Comparison of ENCODE assay signal across 8 cellular contexts in genomic region chr5:41924872-41925554, GRCh38. TPM values are rescaled to one million over a fixed set of nuclear protein-coding genes. Genes with fewer than 3 reads are reported as not detected.
DNase-seq lines count a peak whose midpoint lies in the region; ATAC-seq and TF ChIP-seq lines count a peak whose summit lies in the region.

A gene with protein sequence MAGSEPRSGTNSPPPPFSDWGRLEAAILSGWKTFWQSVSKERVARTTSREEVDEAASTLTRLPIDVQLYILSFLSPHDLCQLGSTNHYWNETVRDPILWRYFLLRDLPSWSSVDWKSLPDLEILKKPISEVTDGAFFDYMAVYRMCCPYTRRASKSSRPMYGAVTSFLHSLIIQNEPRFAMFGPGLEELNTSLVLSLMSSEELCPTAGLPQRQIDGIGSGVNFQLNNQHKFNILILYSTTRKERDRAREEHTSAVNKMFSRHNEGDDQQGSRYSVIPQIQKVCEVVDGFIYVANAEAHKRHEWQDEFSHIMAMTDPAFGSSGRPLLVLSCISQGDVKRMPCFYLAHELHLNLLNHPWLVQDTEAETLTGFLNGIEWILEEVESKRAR (plus strand): TSS chr5:41925281. CDS start chr5:41925310, 29 bp downstream.

- H3K4me2 ChIP-seq in GM23338: peak within 1 kb of the TSS; percentile 84

- peak; percentile 94 for ATAC-seq in GM23338

- TF ChIP-seq POLR2A in stomach (IDR thresholded peaks at IDR 0.05): peak in 1 of 4 donors; percentile 21

- H3K27ac Mint-ChIP-seq in GM23338 (no peak within 1 kb of the TSS), nephron progenitor cell (no peak within 1 kb of the TSS)
- H3K27ac Mint-ChIP-seq in activated T-helper 2 cell treated with anti-CD3 and anti-CD28 coated beads, Interferon-gamma antibody, Interleukin-2, Interleukin-4, amounts not matched to agents 10 μg/mL and 5 μg/mL and 100 μg/mL, durations not matched to agents 14 hours and 24 hours and 36 hours: peak within 1 kb of the TSS; percentile 98

- POLR2A ChIA-PET in RWPE1 (lab: Yijun Ruan, JAX; ENCODE audit: low non-redundant PET): interaction anchor here (2.4 kb wide), 1 partner anchor 21 kb away, joined by 7 read pairs; the partner anchor contains the start of gene RIMOC1

- intact Hi-C loops in activated T-helper 2 cell treated with anti-CD3 and anti-CD28 coated beads, Interferon-gamma antibody, Interleukin-2, Interleukin-4, amounts not matched to agents 10 μg/mL and 5 μg/mL and 100 μg/mL, durations not matched to agents 14 hours and 24 hours and 36 hours (cut with micrococcal nuclease): loop anchor here (1.0 kb wide), 3 partner anchors 21 to 69 kb away; partner anchors contain the start of genes OXCT1 and RIMOC1
- intact Hi-C loops in stomach (cut with DNase I; ENCODE audit: low total_unique reads): no loop called here

- WGBS in stomach, 5 donors: 0 to 1% (median 1%) methylated on average over 8 to 60 of the region's 60 CpGs

- H3K36me3 ChIP-seq in GM23338 (ENCODE audit: insufficient read depth) (no peaks in the 10 kb centered on the region), stomach (peaks cover 0 to 17% (median 17%) of the 10 kb centered on the region in 4 donors)

- H3K4me1 Mint-ChIP-seq in GM23338 (peaks cover 9% of the 10 kb centered on the region), nephron progenitor cell (peaks cover 4% of the 10 kb centered on the region)
- H3K4me1 Mint-ChIP-seq in activated T-helper 2 cell treated with anti-CD3 and anti-CD28 coated beads, Interferon-gamma antibody, Interleukin-2, Interleukin-4, amounts not matched to agents 10 μg/mL and 5 μg/mL and 100 μg/mL, durations not matched to agents 14 hours and 24 hours and 36 hours (ENCODE audit: low read depth): peaks cover 17% of the 10 kb centered on the region

- no peak for TF ChIP-seq EP300 in stomach (IDR thresholded peaks at IDR 0.05)

- DNase-seq in ELR (ENCODE audit: low read depth) (peak; percentile 88), GM23338 (ENCODE audit: low spot score) (peak; percentile 65), LHCN-M2 (ENCODE audit: low read depth) (peak; percentile 82), RWPE1 (ENCODE audit: low spot score) (peak; percentile 69), fibroblast of peridontal ligament (ENCODE audit: extremely low read depth) (peak; percentile 81), nephron progenitor cell (peak; percentile 64), stomach (peak; percentile 85)
- DNase-seq in activated T-helper 2 cell treated with anti-CD3 and anti-CD28 coated beads, Interferon-gamma antibody, Interleukin-2, Interleukin-4, amounts not matched to agents 10 μg/mL and 5 μg/mL and 100 μg/mL, durations not matched to agents 14 hours and 24 hours and 36 hours (ENCODE audit: low spot score): peak; percentile 86

- H3K79me2 ChIP-seq in GM23338 (replicated peaks; ENCODE audit: insufficient read depth): no peaks in the 10 kb centered on the region

- no peaks in the 10 kb centered on the region for H3K9me2 ChIP-seq in GM23338 (ENCODE audit: insufficient read depth)

- peaks cover 6% of the 10 kb centered on the region for H3K27me3 Mint-ChIP-seq in GM23338 (ENCODE audit: insufficient read depth, low read depth, poor library complexity)
- no peaks in the 10 kb centered on the region for H3K27me3 Mint-ChIP-seq in activated T-helper 2 cell treated with anti-CD3 and anti-CD28 coated beads, Interferon-gamma antibody, Interleukin-2, Interleukin-4, amounts not matched to agents 10 μg/mL and 5 μg/mL and 100 μg/mL, durations not matched to agents 14 hours and 24 hours and 36 hours (ENCODE audit: low read depth)
- peaks cover 3% of the 10 kb centered on the region for H3K27me3 Mint-ChIP-seq in nephron progenitor cell (ENCODE audit: low read depth, poor library complexity)

- H2AFZ ChIP-seq in GM23338: peak within 1 kb of the TSS; percentile 99

- H3K9me3 Mint-ChIP-seq in GM23338 (no peaks in the 10 kb centered on the region), nephron progenitor cell (peaks cover 4% of the 10 kb centered on the region)
- no peaks in the 10 kb centered on the region for H3K9me3 Mint-ChIP-seq in activated T-helper 2 cell treated with anti-CD3 and anti-CD28 coated beads, Interferon-gamma antibody, Interleukin-2, Interleukin-4, amounts not matched to agents 10 μg/mL and 5 μg/mL and 100 μg/mL, durations not matched to agents 14 hours and 24 hours and 36 hours

- no peak within 1 kb of the TSS for H3K27ac ChIP-seq in GM23338 (ENCODE audit: low read depth)
- peak within 1 kb of the TSS; percentile 92 for H3K27ac ChIP-seq in RWPE1
- peak within 1 kb of the TSS; percentile 92 to 98 (median 96) for H3K27ac ChIP-seq in stomach

- no peaks in the 10 kb centered on the region for H3K9me3 ChIP-seq in stomach

- CTCF ChIA-PET in RWPE1 (lab: Yijun Ruan, JAX): interaction anchor here (0.6 to 1.5 kb wide), 6 partner anchors 14 to 660 kb away, joined by 3 to 4 read pairs (median 3); no protein-coding TSS in a partner anchor

- H3K4me3 Mint-ChIP-seq in GM23338: peak within 1 kb of the TSS; percentile 76
- peak within 1 kb of the TSS; percentile 90 for H3K4me3 Mint-ChIP-seq in activated T-helper 2 cell treated with anti-CD3 and anti-CD28 coated beads, Interferon-gamma antibody, Interleukin-2, Interleukin-4, amounts not matched to agents 10 μg/mL and 5 μg/mL and 100 μg/mL, durations not matched to agents 14 hours and 24 hours and 36 hours (ENCODE audit: low read depth)
- H3K4me3 Mint-ChIP-seq in nephron progenitor cell: peak within 1 kb of the TSS; percentile 76

- H3K27me3 ChIP-seq in GM23338 (ENCODE audit: insufficient read depth) (no peaks in the 10 kb centered on the region), stomach (no peaks in the 10 kb centered on the region)

- peak; percentile 42 to 68 for TF ChIP-seq CTCF in GM23338 (conservative IDR thresholded peaks at IDR 0.05; ENCODE audit: low read depth in 2 of 2)
- TF ChIP-seq CTCF in RWPE1 (conservative IDR thresholded peaks at IDR 0.05; ENCODE audit: low read depth): peak; percentile 77
- TF ChIP-seq CTCF in nephron progenitor cell (IDR thresholded peaks at IDR 0.05): no peak
- peak in 5 of 7 experiments; percentile 12 to 56 (median 31) for TF ChIP-seq CTCF in stomach (IDR thresholded peaks at IDR 0.05)

- H3K4me3 ChIP-seq in GM23338 (peak within 1 kb of the TSS; percentile 70), stomach (peak within 1 kb of the TSS; percentile 57 to 83 (median 72))

- H3K36me3 Mint-ChIP-seq in GM23338 (ENCODE audit: low read depth): 0 out of 3 replicates have a peak, but pooled peaks cover under 1% of the 10 kb centered on the region
- peaks cover 28% of the 10 kb centered on the region for H3K36me3 Mint-ChIP-seq in activated T-helper 2 cell treated with anti-CD3 and anti-CD28 coated beads, Interferon-gamma antibody, Interleukin-2, Interleukin-4, amounts not matched to agents 10 μg/mL and 5 μg/mL and 100 μg/mL, durations not matched to agents 14 hours and 24 hours and 36 hours (ENCODE audit: low read depth)
- peaks cover 23% of the 10 kb centered on the region for H3K36me3 Mint-ChIP-seq in nephron progenitor cell (ENCODE audit: low read depth)

- H4K20me1 ChIP-seq in GM23338 (replicated peaks; ENCODE audit: insufficient read depth): peaks cover 7% of the 10 kb centered on the region; the same call in 1 of the 2 replicates

- H3F3A ChIP-seq in GM23338 (replicated peaks; ENCODE audit: low read depth): 0 out of 2 replicates have a peak, but pooled peaks cover 3% of the 10 kb centered on the region

- no peaks in the 10 kb centered on the region; the same call in 1 of the 2 replicates for H3K4me1 ChIP-seq in GM23338 (ENCODE audit: insufficient read depth)
- H3K4me1 ChIP-seq in stomach: peaks cover 0 to 21% (median 9%) of the 10 kb centered on the region in 4 donors

TF ChIP-seq in GM23338, 12 proteins besides CTCF, POLR2A, EP300 and RAD21 (continues in another document):
- TF ChIP-seq JUNB (IDR thresholded peaks at IDR 0.05; ENCODE audit: unreplicated experiment) (no peak), EZH2 (IDR thresholded peaks at IDR 0.05; ENCODE audit: low read depth, unreplicated experiment) (no peak), POLR2AphosphoS5 (IDR thresholded peaks at IDR 0.05; ENCODE audit: low read depth) (peak; percentile 53; the same call in 1 of the 2 replicates)

RNA-seq across cellular contexts. Expression of the gene that starts here (rescaled TPM):
- total RNA-seq in GM23338 (2014; rRNA removed; shearing (Covaris generic)): 0.54 and 0.63 TPM in 2 replicates
- polyA plus RNA-seq in GM23338 (2016; fragmentation: Nextera tagmentation; extraction: Ambion mirVana) (0.52 and 0.74 TPM in 2 replicates), stomach (10 to 100 TPM in 1 of 3 donors, 1 to 10 TPM in 2; 9.2 to 12.7 (median 9.4) TPM)
- total RNA-seq in LHCN-M2 (2014; rRNA removed) (13.2 and 23.1 TPM in 2 replicates), stomach (10 to 100 TPM in 3 of 5 donors, not detected in 2; 21.0 to 35.2 (median 25.8) TPM)
- polyA plus RNA-seq in LHCN-M2 (2012): 7.4 TPM
- total RNA-seq in activated T-helper 2 cell treated with anti-CD3 and anti-CD28 coated beads, Interferon-gamma antibody, Interleukin-2, Interleukin-4, amounts not matched to agents 10 μg/mL and 5 μg/mL and 100 μg/mL, durations not matched to agents 14 hours and 24 hours and 36 hours: 16.1 and 17.2 TPM in 2 replicates

Comparison
In these comparisons a context has a peak if more than half of its experiments do, and no peak if none do; other contexts are left out.
1. Peak in DNase-seq, ATAC-seq, H3K4me3 ChIP-seq and H3K4me2 ChIP-seq in GM23338; RNA of the gene not detected or under 1 TPM.